8 cellular contexts compared by ENCODE assay signal in the genomic region with DNA sequence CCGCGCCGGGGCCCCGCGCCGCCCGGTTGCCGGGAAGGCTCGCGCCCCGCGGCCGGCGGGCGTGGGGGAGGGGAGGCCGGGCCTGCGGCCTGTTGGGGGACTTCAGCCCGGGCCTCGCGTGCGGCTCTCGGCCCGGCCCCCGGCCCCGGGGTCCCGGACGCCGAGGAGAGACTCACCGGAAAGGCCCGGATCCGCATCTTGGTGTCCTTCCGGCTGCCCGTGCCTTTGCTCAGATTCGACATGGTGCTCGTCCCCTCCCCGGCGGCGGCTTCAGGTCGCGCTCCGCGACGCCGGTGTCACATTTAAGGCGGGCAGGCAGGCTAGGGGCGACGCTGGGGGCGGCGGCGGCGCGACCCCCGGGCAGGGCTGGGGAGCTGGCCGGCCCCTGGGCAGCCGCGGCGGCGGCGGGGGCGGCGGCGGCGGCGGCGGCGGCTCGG. TPM values are rescaled to one million over a fixed set of nuclear protein-coding genes. Genes with fewer than 3 reads are reported as not detected.
DNase-seq lines count a peak whose midpoint lies in the region; ATAC-seq and TF ChIP-seq lines count a peak whose summit lies in the region.

No MANE protein-coding gene starts in this region.

- H3K36me3 ChIP-seq in BE2C = peaks cover 3% of the 10 kb centered on the region
- peaks cover 23% of the 10 kb centered on the region for H3K36me3 ChIP-seq in SJCRH30
- no peaks in the 10 kb centered on the region for H3K36me3 ChIP-seq in left ventricle myocardium inferior

- H3K27me3 ChIP-seq in BE2C = no peaks in the 10 kb centered on the region
- H3K27me3 ChIP-seq in SJCRH30 = no peaks in the 10 kb centered on the region
- no peaks in the 10 kb centered on the region for H3K27me3 ChIP-seq in left ventricle myocardium inferior (ENCODE audit: low read depth)

- intact Hi-C loops in left ventricle myocardium inferior (cut with micrococcal nuclease) = no loop called here

- ATAC-seq in GM18873 (IDR thresholded peaks at IDR 0.05; ENCODE audit: low FRiP score, unreplicated experiment) (peak; percentile 18), HG03108 (IDR thresholded peaks at IDR 0.05; ENCODE audit: unreplicated experiment) (peak; percentile 19)
- peak; percentile 35 to 36 for ATAC-seq in activated naive CD4-positive, alpha-beta T cell treated with anti-CD3 and anti-CD28 coated beads, Interleukin-2, amount 50 U/mL, for 72 hours

- H3K27ac Mint-ChIP-seq in activated naive CD4-positive, alpha-beta T cell treated with anti-CD3 and anti-CD28 coated beads, Interleukin-2, amount 50 U/mL, for 72 hours = peak overlapping the region; percentile 93 to 96

- no peaks in the 10 kb centered on the region for H3K9me3 Mint-ChIP-seq in activated naive CD4-positive, alpha-beta T cell treated with anti-CD3 and anti-CD28 coated beads, Interleukin-2, amount 50 U/mL, for 72 hours

- DNase-seq in BE2C = peak; percentile 60
- peak; percentile 68 to 72 for DNase-seq in SJCRH30
- DNase-seq in activated naive CD4-positive, alpha-beta T cell treated with anti-CD3 and anti-CD28 coated beads, Interleukin-2, amount 50 U/mL, for 72 hours (ENCODE audit: low spot score in 2 of 2) = peak in 1 of 2 donors; percentile 65
- DNase-seq in left ventricle myocardium inferior = peak; percentile 55
- DNase-seq in retinal pigment epithelial cell (ENCODE audit: low read depth) = no peak
- DNase-seq in foreskin melanocyte = no peak

- peaks cover 10 to 25% of the 10 kb centered on the region in 2 donors for H3K36me3 Mint-ChIP-seq in activated naive CD4-positive, alpha-beta T cell treated with anti-CD3 and anti-CD28 coated beads, Interleukin-2, amount 50 U/mL, for 72 hours

- TF ChIP-seq CTCF in BE2C (IDR thresholded peaks at IDR 0.05; ENCODE audit: low read depth, low read length) (no peak), left ventricle myocardium inferior (IDR thresholded peaks at IDR 0.05; ENCODE audit: borderline replicate concordance) (no peak), retinal pigment epithelial cell (conservative IDR thresholded peaks at IDR 0.05; ENCODE audit: low read depth, low read length) (no peak)

- peak overlapping the region; percentile 88 for H3K27ac ChIP-seq in SJCRH30
- H3K27ac ChIP-seq in left ventricle myocardium inferior (replicated peaks) = peak overlapping the region; percentile 91

- H3K4me1 ChIP-seq in BE2C (peaks cover 1% of the 10 kb centered on the region; the same call in 1 of the 2 replicates), SJCRH30 (peaks cover 15% of the 10 kb centered on the region), left ventricle myocardium inferior (peaks cover 60% of the 10 kb centered on the region)

- H3K9me3 ChIP-seq in BE2C (no peaks in the 10 kb centered on the region), SJCRH30 (replicated peaks) (no peaks in the 10 kb centered on the region), left ventricle myocardium inferior (replicated peaks) (no peaks in the 10 kb centered on the region)

- H3K4me3 ChIP-seq in BE2C (ENCODE audit: low read depth, low read length) = peak overlapping the region; percentile 88
- H3K4me3 ChIP-seq in SJCRH30 = peak overlapping the region; percentile 94
- H3K4me3 ChIP-seq in left ventricle myocardium inferior = peak overlapping the region; percentile 85
- H3K4me3 ChIP-seq in retinal pigment epithelial cell (ENCODE audit: low read length) = peak overlapping the region; percentile 96

RNA-seq across cellular contexts. Expression of gene CUL3, which starts 0.4 kb away (rescaled TPM):
- polyA plus RNA-seq in BE2C (2012; ENCODE audit: insufficient read depth, insufficient read length, low read depth) = 67.9 TPM
- 158 and 160 TPM in 2 replicates for total RNA-seq in SJCRH30 (2014; rRNA removed; shearing (Covaris generic))
- 100 to 1,000 TPM in 1 of 2 donors, 10 to 100 TPM in 1; 68.9 to 120 TPM for total RNA-seq in activated naive CD4-positive, alpha-beta T cell treated with anti-CD3 and anti-CD28 coated beads, Interleukin-2, amount 50 U/mL, for 72 hours
- 74.4 TPM for total RNA-seq in left ventricle myocardium inferior

Comparison
In these comparisons a context has a peak if more than half of its experiments do, and no peak if none do; other contexts are left out.
1. DNase-seq: peak in BE2C (single experiment), SJCRH30 (2 of 2) and left ventricle myocardium inferior (single experiment); none in retinal pigment epithelial cell (single experiment) and foreskin melanocyte (single experiment).
2. Peak in every context shown above with its lines, with median percentiles within 50 percentile points of each other: H3K4me3 ChIP-seq and ATAC-seq.